ENCODE assay signal across 1 cellular context in the genomic region with DNA sequence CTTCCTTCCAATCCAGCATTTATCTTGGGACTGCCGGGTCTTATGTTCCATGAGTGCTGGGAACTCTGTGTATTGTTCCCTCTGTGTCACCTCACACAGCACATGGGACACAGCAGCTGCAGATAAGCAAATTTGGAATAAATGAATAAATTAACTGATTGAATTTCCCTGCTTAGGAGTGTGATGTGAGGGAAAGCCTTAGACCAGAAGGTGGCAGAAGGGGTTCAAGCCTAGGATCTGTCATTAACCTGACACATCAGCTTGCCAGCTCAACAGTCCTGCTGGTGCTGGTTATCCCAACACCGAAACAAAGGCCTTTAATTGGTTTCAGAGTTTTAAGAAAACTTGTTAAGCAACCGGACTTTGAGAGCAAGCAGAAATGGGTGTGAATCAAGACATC.
TF ChIP-seq lines count a peak whose summit lies in the region.

No MANE protein-coding gene starts in this region.

TF ChIP-seq in Ishikawa, 13 proteins besides CTCF, POLR2A, EP300 and RAD21 (continued from another document):
- TF ChIP-seq REST (IDR thresholded peaks at IDR 0.05; ENCODE audit: low read depth), result no peak
- no peak for TF ChIP-seq ZBTB7A (IDR thresholded peaks at IDR 0.05; ENCODE audit: low read depth)
- no peak for TF ChIP-seq CEBPB (IDR thresholded peaks at IDR 0.05)
- no peak for TF ChIP-seq CREB1 (IDR thresholded peaks at IDR 0.05; ENCODE audit: low read depth)
- TF ChIP-seq MAX (IDR thresholded peaks at IDR 0.05), result no peak
- no peak for TF ChIP-seq EGR1 (IDR thresholded peaks at IDR 0.05)
- TF ChIP-seq TAF1 (IDR thresholded peaks at IDR 0.05; ENCODE audit: low read depth), result no peak
